Comparison of ENCODE assay signal across 18 cellular contexts in the genomic region with DNA sequence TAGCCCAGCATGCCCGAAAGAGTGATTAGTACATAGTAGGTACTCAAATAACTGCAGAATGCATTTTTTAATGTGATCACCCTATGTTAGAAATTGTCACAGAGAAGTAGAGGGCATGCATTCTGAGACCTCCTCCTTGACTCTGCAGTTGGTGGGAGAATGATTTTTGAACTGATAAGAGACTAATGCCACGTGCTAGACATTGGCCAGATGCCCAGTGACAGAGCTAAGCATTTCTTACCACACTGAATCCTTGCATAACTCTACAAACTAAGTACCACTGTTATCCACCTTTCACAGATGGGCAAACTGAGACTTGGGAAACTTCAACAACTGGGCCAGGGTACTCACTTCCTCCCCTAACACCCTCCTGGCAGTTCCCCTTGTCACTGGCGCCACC. TPM values are rescaled to one million over a fixed set of nuclear protein-coding genes. Genes with fewer than 3 reads are reported as not detected.
DNase-seq lines count a peak whose midpoint lies in the region; ATAC-seq and TF ChIP-seq lines count a peak whose summit lies in the region.
"Had no signal": no experiment of that assay in that cellular context is flagged by ENCODE, and none has a peak within 500 bp of the region (broad histone marks: within the 10 kb centered on the region; RNA-seq: fewer than 3 reads in every experiment).

No MANE protein-coding gene starts in this region.

- H3K4me1 ChIP-seq in psoas muscle = no peaks in the 10 kb centered on the region

- TF ChIP-seq CTCF in choroid plexus epithelial cell (conservative IDR thresholded peaks at IDR 0.05; ENCODE audit: low read depth, low read length) = no peak
- TF ChIP-seq CTCF in psoas muscle (IDR thresholded peaks at IDR 0.05) = no peak

- intact Hi-C loops in psoas muscle (cut with DNase I) = no loop called here

- H3K27me3 ChIP-seq in psoas muscle (ENCODE audit: insufficient read depth in 3 of 3, low read length in 2 of 3) = no peaks in the 10 kb centered on the region

- H3K36me3 ChIP-seq in psoas muscle (ENCODE audit: insufficient read depth in 1 of 2, low read depth in 1 of 2) = no peaks in the 10 kb centered on the region

- H3K4me3 ChIP-seq in choroid plexus epithelial cell (ENCODE audit: low read depth, low read length) = no peak overlapping the region
- H3K4me3 ChIP-seq in psoas muscle = no peak overlapping the region

- 64 to 72% (median 69%) methylated on average over 3 of the region's 3 CpGs for WGBS in psoas muscle, 3 donors

- no peak overlapping the region for H3K27ac ChIP-seq in psoas muscle
- H3K27ac ChIP-seq: epithelial cell of prostate had no signal

- no peak for ATAC-seq in psoas muscle
- ATAC-seq: PC-3, sciatic nerve had no signal

- no peaks in the 10 kb centered on the region for H3K9me3 ChIP-seq in psoas muscle

- DNase-seq in DMS79 treated with DMSO at 0.1 percent for 48 hours (lab: John Stamatoyannopoulos, UW) = peak; percentile 4
- DNase-seq in DMS79 (lab: John Stamatoyannopoulos, UW) = no peak
- DNase-seq in OCI-M1 (lab: John Stamatoyannopoulos, UW) = peak; percentile 45
- DNase-seq in choroid plexus epithelial cell (ENCODE audit: low read depth) = peak; percentile 82
- DNase-seq in mucosa of gallbladder (ENCODE audit: low spot score) = peak; percentile 51
- no peak for DNase-seq in effector CD4-positive, alpha-beta T cell
- DNase-seq in hepatic stellate cell (ENCODE audit: low spot score) = no peak
- DNase-seq in psoas muscle = no peak
- DNase-seq: CD8-positive, alpha-beta memory T cell; cerebellar nuclear complex; NCI-H146; PC-3; stimulated activated CD4-positive, alpha-beta T cell treated with anti-CD3 and anti-CD28 coated beads, Interleukin-4, amount 100 ng/mL, for 24 hours had no signal

RNA-seq across cellular contexts. Expression of gene SPATA12, which starts 33.5 kb away (rescaled TPM):
- total RNA-seq in mucosa of gallbladder = 0.43 TPM
- total RNA-seq in psoas muscle = not detected
- under 1 TPM in 1 of 3 donors, not detected in 2; 0.01 TPM for polyA plus RNA-seq in psoas muscle
- total RNA-seq: CD8-positive, alpha-beta memory T cell; lower leg skin; NCI-H460; sciatic nerve had no signal
- polyA plus RNA-seq: CD8-positive, alpha-beta memory T cell; neural cell had no signal

Comparison
In these comparisons a context has a peak if more than half of its experiments do, and no peak if none do; other contexts are left out.
1. DNase-seq: peak in DMS79 treated with DMSO at 0.1 percent for 48 hours (single experiment), OCI-M1 (single experiment), choroid plexus epithelial cell (single experiment) and mucosa of gallbladder (single experiment); none in DMS79 (single experiment), effector CD4-positive, alpha-beta T cell (single experiment), hepatic stellate cell (single experiment) and psoas muscle (0 of 2).